Comparison of ENCODE assay signal across 17 cellular contexts in the genomic region with DNA sequence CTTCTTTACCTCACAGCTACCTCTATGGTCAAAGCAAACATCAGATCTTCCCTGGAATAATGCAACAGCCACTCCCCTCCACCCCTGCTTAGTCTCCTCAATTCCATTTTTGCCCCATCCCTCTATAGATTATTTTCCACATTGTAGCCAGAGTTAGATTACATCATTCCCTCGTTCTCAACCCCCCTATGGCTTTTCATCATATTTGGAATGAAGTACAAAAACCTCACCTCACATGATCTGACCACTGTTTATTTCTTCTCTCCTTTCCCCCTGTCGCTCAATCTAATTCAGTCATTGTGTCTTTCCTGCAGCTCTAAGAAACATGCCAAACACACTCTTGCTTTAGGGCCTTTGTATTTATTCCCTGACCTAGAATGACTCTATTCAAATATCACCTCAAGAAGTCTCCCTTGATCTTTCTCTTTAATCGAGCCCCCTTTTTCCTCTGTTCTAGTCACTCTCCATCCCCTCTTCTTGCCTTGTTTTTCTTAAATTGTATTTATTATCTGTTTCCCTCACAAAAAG.
DNase-seq lines count a peak whose midpoint lies in the region; ATAC-seq and TF ChIP-seq lines count a peak whose summit lies in the region.
"Had no signal": no experiment of that assay in that cellular context is flagged by ENCODE, and none has a peak within 500 bp of the region (broad histone marks: within the 10 kb centered on the region; RNA-seq: fewer than 3 reads in every experiment).

No MANE protein-coding gene starts in this region.

- H3K27me3 Mint-ChIP-seq in activated naive CD4-positive, alpha-beta T cell treated with anti-CD3 and anti-CD28 coated beads, Interleukin-2, amount 50 U/mL, for 24 hours: no peaks in the 10 kb centered on the region
- no peaks in the 10 kb centered on the region for H3K27me3 Mint-ChIP-seq in memory B cell

- ATAC-seq in memory B cell (ENCODE audit: low read depth): no peak
- ATAC-seq in stimulated activated naive CD8-positive, alpha-beta T cell treated with anti-CD3 and anti-CD28 coated beads, Interleukin-15, Interleukin-2, amounts not matched to agents 100 U/mL and 50 U/mL, for 24 hours: no peak
- ATAC-seq: CD8-positive, alpha-beta T cell; Panc1 had no signal

- H3K4me3 ChIP-seq in astrocyte of the spinal cord (ENCODE audit: low read depth, low read length): no peak overlapping the region
- H3K4me3 ChIP-seq: MG63 had no signal

- in situ Hi-C loops in astrocyte of the spinal cord (cut with HindIII; ENCODE audit: low sequenced_read_pairs): no loop called here

- no peak for TF ChIP-seq CTCF in astrocyte of the spinal cord (IDR thresholded peaks at IDR 0.05; ENCODE audit: low read depth, low read length)
- no peak for TF ChIP-seq CTCF in GM10266 (IDR thresholded peaks at IDR 0.05; ENCODE audit: control insufficient read depth, insufficient read depth, low read depth, missing control alignments)

- DNase-seq in activated naive CD4-positive, alpha-beta T cell treated with Interleukin-2 at 50 U/mL for 16 hours: no peak
- DNase-seq in astrocyte of the spinal cord (ENCODE audit: low read depth, low spot score) (peak; percentile 7), memory B cell (ENCODE audit: low spot score in 2 of 2) (no peak), NCI-H524 treated with DMSO at 0.1 percent for 48 hours (lab: John Stamatoyannopoulos, UW) (no peak), OCI-M2 (lab: John Stamatoyannopoulos, UW; ENCODE audit: unreplicated experiment) (no peak), GM10266 (ENCODE audit: extremely low spot score) (no peak)
- DNase-seq in stimulated activated naive CD8-positive, alpha-beta T cell treated with anti-CD3 and anti-CD28 coated beads, Interleukin-15, Interleukin-2, amounts not matched to agents 100 U/mL and 50 U/mL, for 24 hours: no peak
- DNase-seq: CD8-positive, alpha-beta T cell; DMS79; GOT3; Karpas-422; MG63; NCI-H1092 treated with DMSO at 0.1 percent for 48 hours; NCI-H2081 treated with DMSO at 0.1 percent for 48 hours; NCI-H510A had no signal

- H3K27ac Mint-ChIP-seq in activated naive CD4-positive, alpha-beta T cell treated with anti-CD3 and anti-CD28 coated beads, Interleukin-2, amount 50 U/mL, for 24 hours: peak overlapping the region; percentile 56
- H3K27ac Mint-ChIP-seq in memory B cell: peak overlapping the region; percentile 39
- H3K27ac Mint-ChIP-seq: CD8-positive, alpha-beta T cell had no signal

- H3K9me3 Mint-ChIP-seq in activated naive CD4-positive, alpha-beta T cell treated with anti-CD3 and anti-CD28 coated beads, Interleukin-2, amount 50 U/mL, for 24 hours: no peaks in the 10 kb centered on the region
- no peaks in the 10 kb centered on the region for H3K9me3 Mint-ChIP-seq in memory B cell
- H3K9me3 Mint-ChIP-seq: CD8-positive, alpha-beta T cell had no signal

- H3K4me3 Mint-ChIP-seq in activated naive CD4-positive, alpha-beta T cell treated with anti-CD3 and anti-CD28 coated beads, Interleukin-2, amount 50 U/mL, for 24 hours: no peak overlapping the region
- H3K4me3 Mint-ChIP-seq in memory B cell: no peak overlapping the region
- H3K4me3 Mint-ChIP-seq: CD8-positive, alpha-beta T cell had no signal

- peaks cover 28% of the 10 kb centered on the region for H3K36me3 Mint-ChIP-seq in activated naive CD4-positive, alpha-beta T cell treated with anti-CD3 and anti-CD28 coated beads, Interleukin-2, amount 50 U/mL, for 24 hours
- H3K36me3 Mint-ChIP-seq in memory B cell: peaks cover 33% of the 10 kb centered on the region

- H3K4me1 Mint-ChIP-seq in activated naive CD4-positive, alpha-beta T cell treated with anti-CD3 and anti-CD28 coated beads, Interleukin-2, amount 50 U/mL, for 24 hours: peaks cover 18% of the 10 kb centered on the region
- peaks cover 3% of the 10 kb centered on the region for H3K4me1 Mint-ChIP-seq in memory B cell
